Comparison of ENCODE assay signal across 2 cellular contexts in genomic region chr11:83185767-83186166, GRCh38.
TF ChIP-seq lines count a peak whose summit lies in the region.

No MANE protein-coding gene starts in this region.

TF ChIP-seq in HepG2, 621 proteins besides CTCF, POLR2A, EP300 and RAD21:
- TF ChIP-seq ZNF605 (CRISPR knock-in tag; IDR thresholded peaks at IDR 0.05) (no peak), ZNF883 (CRISPR knock-in tag; IDR thresholded peaks at IDR 0.05; ENCODE audit: not compliant biosample characterization) (no peak), PHB2 (IDR thresholded peaks at IDR 0.05; ENCODE audit: partially characterized antibody) (no peak), ZNF691 (CRISPR knock-in tag; IDR thresholded peaks at IDR 0.05; ENCODE audit: borderline replicate concordance, low read depth) (no peak), HIC2 (CRISPR knock-in tag; IDR thresholded peaks at IDR 0.05; ENCODE audit: low read depth) (no peak), AGO2 (optimal IDR thresholded peaks at IDR 0.05; ENCODE audit: low read depth, low read length) (peak; percentile 37), RBM22 (optimal IDR thresholded peaks at IDR 0.05; ENCODE audit: low read length) (peak; percentile 51), ZNF142 (CRISPR knock-in tag; IDR thresholded peaks at IDR 0.05) (no peak), TFDP2 (CRISPR knock-in tag; IDR thresholded peaks at IDR 0.05) (no peak), RORA (CRISPR knock-in tag; IDR thresholded peaks at IDR 0.05) (no peak), TSC22D2 (CRISPR knock-in tag; IDR thresholded peaks at IDR 0.05; ENCODE audit: borderline replicate concordance) (no peak), ASH2L (IDR thresholded peaks at IDR 0.05; ENCODE audit: insufficient read length, low read depth, low read length) (no peak), ZNF468 (CRISPR knock-in tag; IDR thresholded peaks at IDR 0.05) (no peak), ZFP62 (CRISPR knock-in tag; IDR thresholded peaks at IDR 0.05) (no peak), THYN1 (CRISPR knock-in tag; IDR thresholded peaks at IDR 0.05; ENCODE audit: borderline replicate concordance, low read depth) (no peak), RBFOX2 (IDR thresholded peaks at IDR 0.05; ENCODE audit: low read depth, low read length) (peak; percentile 40; the same call in 1 of the 2 replicates), ZNF12 (CRISPR knock-in tag; IDR thresholded peaks at IDR 0.05) (no peak), ZNF20 (CRISPR knock-in tag; IDR thresholded peaks at IDR 0.05) (no peak), ZNF550 (CRISPR knock-in tag; IDR thresholded peaks at IDR 0.05; ENCODE audit: borderline replicate concordance) (no peak), FOXK2 (IDR thresholded peaks at IDR 0.05) (no peak)

TF ChIP-seq in PFSK-1, 5 proteins besides CTCF, POLR2A, EP300 and RAD21:
- no peak for TF ChIP-seq SIN3A (IDR thresholded peaks at IDR 0.05; ENCODE audit: borderline replicate concordance, insufficient read depth, low read length)
- 0 out of 2 replicates have a peak, but pooled peaks have one; percentile 49 for TF ChIP-seq POLR2AphosphoS5 (IDR thresholded peaks at IDR 0.05; ENCODE audit: low read depth, low read length)
- TF ChIP-seq TAF1 (IDR thresholded peaks at IDR 0.05; ENCODE audit: borderline replicate concordance, insufficient read depth, low read length): no peak
- no peak for TF ChIP-seq REST (IDR thresholded peaks at IDR 0.05; ENCODE audit: insufficient read depth in 1 of 2, low read depth in 2 of 2, low read length in 2 of 2)
- TF ChIP-seq FOXP2 (optimal IDR thresholded peaks at IDR 0.05; ENCODE audit: borderline replicate concordance, extremely low read depth, extremely low read length, insufficient read depth): no peak
